Comparison of ENCODE assay signal across 16 cellular contexts in the genomic region with DNA sequence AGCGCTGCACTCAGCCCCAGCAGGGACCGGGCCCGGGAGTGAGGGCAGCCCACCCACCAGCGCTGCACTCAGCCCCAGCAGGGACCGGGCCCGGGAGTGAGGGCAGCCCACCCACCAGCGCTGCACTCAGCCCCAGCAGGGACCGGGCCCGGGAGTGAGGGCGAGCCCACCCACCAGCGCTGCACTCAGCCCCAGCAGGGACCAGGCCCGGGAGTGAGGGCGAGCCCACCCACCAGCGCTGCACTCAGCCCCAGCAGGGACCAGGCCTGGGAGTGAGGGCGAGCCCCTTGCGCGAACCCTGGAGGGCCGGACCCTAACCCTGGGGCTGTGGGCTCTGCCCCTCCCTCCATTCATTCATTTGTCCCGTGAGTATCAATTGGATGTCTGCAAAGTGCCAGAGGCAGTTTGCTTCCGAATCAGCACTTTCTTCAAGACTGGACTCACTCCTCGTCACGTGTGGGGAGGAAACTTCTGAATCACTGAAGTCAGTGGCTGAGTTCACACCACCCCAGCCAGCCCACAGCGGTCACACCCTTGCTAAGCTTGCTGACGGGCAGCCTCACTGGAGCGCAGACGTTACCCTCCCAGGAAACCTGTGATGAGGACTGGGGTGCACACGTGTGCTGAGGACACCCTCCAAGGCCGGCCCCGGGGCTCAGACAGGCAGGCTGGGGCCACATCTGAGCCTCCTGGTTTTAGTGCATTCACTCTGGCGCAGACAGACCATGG. TPM values are rescaled to one million over a fixed set of nuclear protein-coding genes. Genes with fewer than 3 reads are reported as not detected.
DNase-seq lines count a peak whose midpoint lies in the region; TF ChIP-seq lines count a peak whose summit lies in the region.
"Not testable (repeated sequence)": the region's sequence is repeated elsewhere in the genome, so short reads cannot be mapped to it uniquely, and the experiment has no call there.
"Had no signal": no experiment of that assay in that cellular context is flagged by ENCODE, and none has a peak within 500 bp of the region (broad histone marks: within the 10 kb centered on the region; RNA-seq: fewer than 3 reads in every experiment).

No MANE protein-coding gene starts in this region.

- not testable (repeated sequence) for H3K79me2 ChIP-seq in osteoblast (ENCODE audit: insufficient read depth, low read length)

- H2AFZ ChIP-seq in osteoblast (ENCODE audit: low read length): not testable (repeated sequence)

- not testable (repeated sequence) for H4K20me1 ChIP-seq in osteoblast (ENCODE audit: insufficient read depth, low read length)

- H3K9ac ChIP-seq in adipocyte (ENCODE audit: low read length): not testable (repeated sequence)

- not testable (repeated sequence) for H3K4me2 ChIP-seq in osteoblast (ENCODE audit: insufficient read depth, low read length)

- not testable (repeated sequence) for H3K27ac ChIP-seq in osteoblast (ENCODE audit: low read depth, low read length)

- not testable (repeated sequence) for H3K4me3 ChIP-seq in adipocyte (ENCODE audit: low read length); choroid plexus epithelial cell (ENCODE audit: low read depth, low read length); fibroblast of pulmonary artery (replicated peaks; ENCODE audit: low read depth, low read length); osteoblast (ENCODE audit: insufficient read depth, low read length)

- H3K9me3 ChIP-seq in adipocyte (ENCODE audit: control insufficient read depth, low read length); osteoblast (ENCODE audit: low read depth, low read length): not testable (repeated sequence)

- not testable (repeated sequence) for H3K36me3 ChIP-seq in adipocyte (ENCODE audit: control insufficient read depth, insufficient read depth, low read length, severe bottlenecking); osteoblast (ENCODE audit: insufficient read depth, low read length)

- DNase-seq in EH (ENCODE audit: low read depth): peak; percentile 65
- peak; percentile 37 for DNase-seq in HK-2 (ENCODE audit: unreplicated experiment)
- peak; percentile 37 for DNase-seq in adipocyte (ENCODE audit: low read depth)
- DNase-seq in choroid plexus epithelial cell (ENCODE audit: low read depth): peak; percentile 85
- peak; percentile 33 for DNase-seq in fibroblast of pulmonary artery (ENCODE audit: low read depth)
- peak; percentile 8 for DNase-seq in kidney glomerular epithelial cell (lab: John Stamatoyannopoulos, UW)
- peak; percentile 99 for DNase-seq in osteoblast (ENCODE audit: insufficient read length, low spot score, missing footprints)

- not testable (repeated sequence) for H3K27me3 ChIP-seq in adipocyte (replicated peaks; ENCODE audit: control insufficient read depth, insufficient read depth, low read length); osteoblast (ENCODE audit: insufficient read depth, low read length)

- H3K4me1 ChIP-seq in adipocyte (ENCODE audit: control insufficient read depth, insufficient read depth, low read length); osteoblast (ENCODE audit: insufficient read depth, low read length): not testable (repeated sequence)

- not testable (repeated sequence) for TF ChIP-seq CTCF in choroid plexus epithelial cell (conservative IDR thresholded peaks at IDR 0.05; ENCODE audit: low read depth, low read length); fibroblast of pulmonary artery (IDR thresholded peaks at IDR 0.05; ENCODE audit: low read length, missing control alignments); osteoblast (IDR thresholded peaks at IDR 0.05; ENCODE audit: extremely low read depth, low read depth, low read length)

RNA-seq across cellular contexts. Expression of a gene that starts 42.6 kb away (rescaled TPM):
- not detected in 2 replicates for total RNA-seq in osteoblast
- total RNA-seq: activated CD8-positive, alpha-beta memory T cell treated with anti-CD3 and anti-CD28 coated beads, Interleukin-2, amount 10 ng/mL, durations not matched to agents 7 days and 5 days; CD4-positive, alpha-beta memory T cell; left lobe of liver; mesothelial cell of epicardium; naive thymus-derived CD8-positive, alpha-beta T cell; Peyer's patch; right lobe of liver; suprapubic skin; upper lobe of right lung had no signal

Comparison
In these comparisons a context has a peak if more than half of its experiments do, and no peak if none do; other contexts are left out.
1. DNase-seq: peak in every context shown above with its lines; median percentile 99 in osteoblast; 85 in choroid plexus epithelial cell; 65 in EH; 37 in HK-2; 37 in adipocyte; 33 in fibroblast of pulmonary artery; 8 in kidney glomerular epithelial cell.